9 cellular contexts compared by ENCODE assay signal in the genomic region with DNA sequence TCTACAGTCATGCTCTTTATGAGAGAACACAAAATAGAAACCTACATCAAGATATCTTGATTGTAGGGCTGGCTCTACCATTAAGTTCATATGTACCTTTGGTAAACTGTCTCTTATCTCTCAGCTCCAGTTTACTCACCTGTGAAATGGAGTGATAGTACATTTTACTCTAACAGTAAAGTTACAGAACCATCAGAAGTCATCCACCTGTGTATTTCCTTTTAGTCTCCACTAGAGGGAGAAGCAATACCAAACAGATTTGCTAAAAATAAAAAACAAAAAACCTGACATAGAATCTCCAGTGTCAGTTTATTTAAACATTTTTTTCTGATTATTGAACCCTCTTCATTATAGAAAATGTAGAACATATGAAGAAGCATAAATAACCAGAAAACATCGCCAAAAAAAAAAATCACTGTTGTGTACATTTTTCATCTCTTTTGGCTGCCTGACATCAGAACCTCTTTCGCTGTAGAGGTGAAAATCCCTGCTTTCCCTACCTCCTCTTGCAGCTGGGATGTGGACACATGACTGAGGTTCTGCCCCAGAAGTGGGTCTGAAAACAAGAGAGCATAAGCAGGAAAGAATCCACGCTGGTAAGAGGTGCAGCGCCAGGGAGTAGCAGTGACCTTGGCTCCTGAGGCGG. TPM values are rescaled to one million over a fixed set of nuclear protein-coding genes. Genes with fewer than 3 reads are reported as not detected.
DNase-seq lines count a peak whose midpoint lies in the region; ATAC-seq and TF ChIP-seq lines count a peak whose summit lies in the region.
"Had no signal": no experiment of that assay in that cellular context is flagged by ENCODE, and none has a peak within 500 bp of the region (broad histone marks: within the 10 kb centered on the region; RNA-seq: fewer than 3 reads in every experiment).

No MANE protein-coding gene starts in this region.

- H3K36me3 ChIP-seq in DND-41 (ENCODE audit: insufficient read depth, low read length) (no peaks in the 10 kb centered on the region), IMR-90 (ENCODE audit: control insufficient read depth, insufficient read depth, low read length) (no peaks in the 10 kb centered on the region)

- H3K9me3 ChIP-seq in DND-41 (ENCODE audit: insufficient read depth, low read length, severe bottlenecking) (no peaks in the 10 kb centered on the region), IMR-90 (ENCODE audit: control insufficient read depth, insufficient read depth, low read length) (0 out of 2 replicates have a peak, but pooled peaks cover 4% of the 10 kb centered on the region)

- POLR2A ChIA-PET in IMR-90 (lab: Charles Lee; ENCODE audit: unreplicated experiment) = no interaction called here

- ATAC-seq in DND-41 (ENCODE audit: insufficient read depth, low read depth) = no peak
- no peak for ATAC-seq in IMR-90 (ENCODE audit: low read depth)
- no peak for ATAC-seq in GM18861 (IDR thresholded peaks at IDR 0.05; ENCODE audit: unreplicated experiment)
- ATAC-seq in HG02981 (IDR thresholded peaks at IDR 0.05; ENCODE audit: unreplicated experiment) = no peak

- BruUV-seq in IMR-90 (replicated peaks; lab: Mats Ljungman, UMichigan) = no TSS peak

- no peak overlapping the region for H3K14ac ChIP-seq in IMR-90 (replicated peaks; ENCODE audit: low read depth, low read length)

- no peak overlapping the region for H4K5ac ChIP-seq in IMR-90 (ENCODE audit: low read depth, low read length)

- H2AK9ac ChIP-seq in IMR-90 (replicated peaks; ENCODE audit: low read depth, low read length, poor library complexity) = no peak overlapping the region

- H3K4me3 ChIP-seq in DND-41 (ENCODE audit: low read depth in 1 of 2, low read length in 2 of 2) (no peak overlapping the region), IMR-90 (ENCODE audit: insufficient read depth, low read depth, low read length) (no peak overlapping the region), astrocyte of the cerebellum (ENCODE audit: low read depth, low read length) (no peak overlapping the region)

- no peak overlapping the region for H3K18ac ChIP-seq in IMR-90 (ENCODE audit: low read depth, low read length)

- H4K91ac ChIP-seq in IMR-90 (ENCODE audit: insufficient read depth, low read depth, low read length) = no peak overlapping the region

- H2AK5ac ChIP-seq in IMR-90 (ENCODE audit: low read depth, low read length) = no peak overlapping the region

- dilution Hi-C loops in IMR-90 (cut with HindIII; ENCODE audit: low sequenced_read_pairs, unreplicated experiment) = no loop called here

- no peak overlapping the region for H3K4me2 ChIP-seq in DND-41 (ENCODE audit: insufficient read depth, low read length)
- no peak overlapping the region for H3K4me2 ChIP-seq in IMR-90 (ENCODE audit: low read depth, low read length)

- DNase-seq in DND-41 (no peak), IMR-90 (no peak), astrocyte of the cerebellum (ENCODE audit: low read depth) (no peak), medulla oblongata (ENCODE audit: extremely low spot score) (peak; percentile 4)
- DNase-seq in effector CD8-positive, alpha-beta T cell (lab: John Stamatoyannopoulos, UW) = no peak
- no peak for DNase-seq in stimulated activated CD8-positive, alpha-beta memory T cell treated with anti-CD3 and anti-CD28 coated beads, Interleukin-4, amount 100 ng/mL, for 48 hours

- no peaks in the 10 kb centered on the region for H4K20me1 ChIP-seq in DND-41 (ENCODE audit: insufficient read depth, low read length)
- no peaks in the 10 kb centered on the region for H4K20me1 ChIP-seq in IMR-90 (ENCODE audit: insufficient read depth, low read length)

- no peak overlapping the region for H3K23ac ChIP-seq in IMR-90 (ENCODE audit: low read depth, low read length)

- H3K27me3 ChIP-seq in DND-41 (ENCODE audit: insufficient read depth, low read length, poor library complexity) (no peaks in the 10 kb centered on the region), IMR-90 (ENCODE audit: control insufficient read depth, insufficient read depth, low read length) (no peaks in the 10 kb centered on the region)

- no peak overlapping the region for H3K56ac ChIP-seq in IMR-90 (ENCODE audit: extremely low read depth, insufficient read depth, low read length)

- H3K27ac ChIP-seq in DND-41 (ENCODE audit: low read length) (no peak overlapping the region), IMR-90 (ENCODE audit: insufficient read depth, low read length) (no peak overlapping the region)
- H3K27ac ChIP-seq: epithelial cell of prostate had no signal

- H2BK15ac ChIP-seq in IMR-90 (ENCODE audit: low read depth, low read length) = no peak overlapping the region

- WGBS in IMR-90 (ENCODE audit: extremely low coverage in 2 of 2, insufficient read length in 1 of 2), 2 experiments = no CpG with 5 or more reads among the region's 5 CpGs

- TF ChIP-seq CTCF in DND-41 (IDR thresholded peaks at IDR 0.05; ENCODE audit: borderline replicate concordance, extremely low read depth, low read length, poor library complexity, severe bottlenecking) (peak; percentile 59), IMR-90 (conservative IDR thresholded peaks at IDR 0.05; ENCODE audit: low read depth, low read length) (peak; percentile 48), astrocyte of the cerebellum (IDR thresholded peaks at IDR 0.05; ENCODE audit: low read depth, low read length, missing control alignments) (peak; percentile 42)

- H3K79me2 ChIP-seq in DND-41 (ENCODE audit: insufficient read depth, low read length) = no peaks in the 10 kb centered on the region

- no peak overlapping the region for H2BK120ac ChIP-seq in IMR-90 (ENCODE audit: low read depth, low read length)

- CTCF ChIA-PET in IMR-90 (lab: Yijun Ruan, JAX) = interaction anchor here (0.6 to 0.8 kb wide), 3 partner anchors 11 to 1462 kb away, joined by 3 to 6 read pairs (median 4); no protein-coding TSS in a partner anchor

- no peak for TF ChIP-seq POLR2A in IMR-90 (IDR thresholded peaks at IDR 0.05; ENCODE audit: low read depth, low read length)

- no peak overlapping the region for H3K9ac ChIP-seq in DND-41 (ENCODE audit: low read depth, low read length)
- no peak overlapping the region for H3K9ac ChIP-seq in IMR-90 (ENCODE audit: low read depth, low read length)

- H3K9me1 ChIP-seq in IMR-90 (ENCODE audit: insufficient read depth, low read length) = no peaks in the 10 kb centered on the region

- intact Hi-C loops in IMR-90 (cut with micrococcal nuclease) = no loop called here

- H4K8ac ChIP-seq in IMR-90 (ENCODE audit: low read depth in 2 of 2, low read length in 2 of 2) = no peak overlapping the region

- H3K4ac ChIP-seq in IMR-90 (ENCODE audit: low read depth, low read length) = no peak overlapping the region

- no peak overlapping the region for H2BK5ac ChIP-seq in IMR-90 (ENCODE audit: low read depth, low read length, poor library complexity, severe bottlenecking)

- H3K4me1 ChIP-seq in DND-41 (ENCODE audit: insufficient read depth, low read length) (no peaks in the 10 kb centered on the region), IMR-90 (ENCODE audit: control insufficient read depth, insufficient read depth, low read length) (no peaks in the 10 kb centered on the region)

- H3K79me1 ChIP-seq in IMR-90 (ENCODE audit: low read depth in 1 of 2, low read length in 2 of 2) = no peaks in the 10 kb centered on the region

- H2BK20ac ChIP-seq in IMR-90 (ENCODE audit: low read depth, low read length) = no peak overlapping the region

- no peak for TF ChIP-seq RAD21 in IMR-90 (IDR thresholded peaks at IDR 0.05; ENCODE audit: low read length)

- H2AFZ ChIP-seq in DND-41 (ENCODE audit: low read depth, low read length) (no peak overlapping the region), IMR-90 (replicated peaks; ENCODE audit: low read length, poor library complexity) (no peak overlapping the region)

- in situ Hi-C loops in IMR-90 (cut with MboI; ENCODE audit: low sequenced_read_pairs) (no loop called here), astrocyte of the cerebellum (cut with HindIII; ENCODE audit: low sequenced_read_pairs) (no loop called here)

TF ChIP-seq in IMR-90, 13 proteins besides CTCF, POLR2A, EP300 and RAD21:
- TF ChIP-seq MAZ (IDR thresholded peaks at IDR 0.05; ENCODE audit: borderline replicate concordance, low read depth, low read length) (no peak), RFX5 (IDR thresholded peaks at IDR 0.05; ENCODE audit: low read depth, low read length) (no peak), MAFK (IDR thresholded peaks at IDR 0.05; ENCODE audit: low read depth, low read length) (no peak), NFE2L2 (IDR thresholded peaks at IDR 0.05; ENCODE audit: low read depth, low read length) (no peak), SMC3 (IDR thresholded peaks at IDR 0.05; ENCODE audit: low read depth, low read length) (0 out of 2 replicates have a peak, but pooled peaks have one; percentile 5)
- TF ChIP-seq, protein P1, sequence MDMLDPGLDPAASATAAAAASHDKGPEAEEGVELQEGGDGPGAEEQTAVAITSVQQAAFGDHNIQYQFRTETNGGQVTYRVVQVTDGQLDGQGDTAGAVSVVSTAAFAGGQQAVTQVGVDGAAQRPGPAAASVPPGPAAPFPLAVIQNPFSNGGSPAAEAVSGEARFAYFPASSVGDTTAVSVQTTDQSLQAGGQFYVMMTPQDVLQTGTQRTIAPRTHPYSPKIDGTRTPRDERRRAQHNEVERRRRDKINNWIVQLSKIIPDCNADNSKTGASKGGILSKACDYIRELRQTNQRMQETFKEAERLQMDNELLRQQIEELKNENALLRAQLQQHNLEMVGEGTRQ (IDR thresholded peaks at IDR 0.05; ENCODE audit: low read depth, low read length) = no peak
TF ChIP-seq in IMR-90: peak in this region for 1.

RNA-seq across cellular contexts. Expression of a gene that starts 48.7 kb away (rescaled TPM):
- total RNA-seq in IMR-90 (2012; rRNA removed) = not detected in 2 replicates
- polyA plus RNA-seq in IMR-90 (2012; rRNA removed) = not detected in 2 replicates
- polyA plus RNA-seq in IMR-90 (2012; cell fraction: cytosol; rRNA removed) = not detected in 2 replicates
- polyA plus RNA-seq in IMR-90 (2012; cell fraction: nucleus; rRNA removed; ENCODE audit: low replicate concordance) = not detected in 2 replicates
